Comparison of ENCODE assay signal across 11 cellular contexts in genomic region chr2:142112648-142113278, GRCh38. TPM values are rescaled to one million over a fixed set of nuclear protein-coding genes. Genes with fewer than 3 reads are reported as not detected.
A peak's percentile ranks its signal among the peaks of the same experiment; 100 is the strongest.
DNase-seq lines count a peak whose midpoint lies in the region; ATAC-seq and TF ChIP-seq lines count a peak whose summit lies in the region.
"Had no signal": no experiment of that assay in that cellular context is flagged by ENCODE, and none has a peak within 500 bp of the region (broad histone marks: within the 10 kb centered on the region; RNA-seq: fewer than 3 reads in every experiment).

No MANE protein-coding gene starts in this region.

- TF ChIP-seq CTCF in omental fat pad (IDR thresholded peaks at IDR 0.05) = no peak

- ATAC-seq in omental fat pad (ENCODE audit: low FRiP score) (no peak), HG03457 (IDR thresholded peaks at IDR 0.05; ENCODE audit: unreplicated experiment) (no peak)

- DNase-seq in AG08395 (ENCODE audit: low spot score) (peak; percentile 18), HS-5 (ENCODE audit: low read depth) (peak; percentile 72), amniotic epithelial cell (ENCODE audit: low read depth) (peak; percentile 92), glomerular visceral epithelial cell (ENCODE audit: extremely low spot score) (peak; percentile 50), DMS79 treated with DMSO at 0.1 percent for 48 hours (lab: John Stamatoyannopoulos, UW) (no peak), omental fat pad (ENCODE audit: low spot score) (no peak), NOMO-1 treated with DMSO at 0.1 percent for 48 hours (lab: John Stamatoyannopoulos, UW; ENCODE audit: unreplicated experiment) (no peak)
- DNase-seq: aorta, NCI-H187 had no signal

RNA-seq across cellular contexts. Expression of gene LRP1B, which starts 18.1 kb away (rescaled TPM):
- 10 to 100 TPM in 1 of 4 donors, 1 to 10 TPM in 3; 3.6 to 10.1 (median 6.1) TPM for total RNA-seq in omental fat pad
- total RNA-seq: activated CD8-positive, alpha-beta memory T cell treated with anti-CD3 and anti-CD28 coated beads for 36 hours had no signal

Comparison
In these comparisons a context has a peak if more than half of its experiments do, and no peak if none do; other contexts are left out.
1. DNase-seq: peak in AG08395 (single experiment), HS-5 (single experiment), amniotic epithelial cell (single experiment) and glomerular visceral epithelial cell (single experiment); none in DMS79 treated with DMSO at 0.1 percent for 48 hours (single experiment), omental fat pad (single experiment) and NOMO-1 treated with DMSO at 0.1 percent for 48 hours (single experiment).